13 cellular contexts compared by ENCODE assay signal in the genomic region with DNA sequence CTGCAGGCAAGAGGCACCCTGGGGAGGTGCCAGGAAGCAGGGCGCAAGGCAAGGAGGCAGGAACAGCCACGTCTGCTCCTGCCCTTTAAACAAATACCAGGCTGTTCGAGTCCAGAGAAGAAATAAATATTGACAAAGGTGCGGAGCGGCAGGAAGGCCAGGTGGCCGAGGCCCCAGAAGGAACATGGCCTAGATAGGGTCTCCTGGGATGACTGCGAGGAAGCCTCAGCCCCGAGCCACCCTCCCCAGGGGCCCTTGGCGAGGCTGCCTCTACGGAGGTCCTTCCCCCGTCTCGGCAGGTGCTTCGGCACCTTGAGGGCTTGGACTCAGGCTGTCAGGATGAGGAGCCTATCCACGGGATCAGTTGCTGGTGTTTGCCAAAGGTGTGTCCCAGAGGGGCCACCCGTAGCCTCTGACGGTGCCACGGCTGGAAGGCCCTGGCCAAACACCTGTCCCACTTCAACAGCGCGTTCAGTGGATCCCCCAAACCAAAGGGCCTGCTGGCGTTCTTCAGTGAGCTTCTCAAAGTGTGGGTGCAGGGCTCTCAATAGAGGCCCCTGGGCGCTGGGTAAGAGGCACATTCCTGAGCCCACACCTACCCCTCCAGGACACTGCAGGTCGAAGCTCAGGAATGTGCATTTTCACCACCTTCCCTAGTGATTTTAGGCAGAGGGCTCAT. TPM values are rescaled to one million over a fixed set of nuclear protein-coding genes. Genes with fewer than 3 reads are reported as not detected.
DNase-seq lines count a peak whose midpoint lies in the region; ATAC-seq and TF ChIP-seq lines count a peak whose summit lies in the region.
"Had no signal": no experiment of that assay in that cellular context is flagged by ENCODE, and none has a peak within 500 bp of the region (broad histone marks: within the 10 kb centered on the region; RNA-seq: fewer than 3 reads in every experiment).

No MANE protein-coding gene starts in this region.

- H3K36me3 ChIP-seq in gastroesophageal sphincter (no peaks in the 10 kb centered on the region), gastrocnemius medialis (no peaks in the 10 kb centered on the region)
- H3K36me3 ChIP-seq: brain microvascular endothelial cell had no signal

- H3K4me3 ChIP-seq in gastroesophageal sphincter (no peak overlapping the region), gastrocnemius medialis (no peak overlapping the region)

- peak; percentile 34 for DNase-seq in DMS79 (lab: John Stamatoyannopoulos, UW)
- DNase-seq in NCI-H2029 treated with DMSO at 0.1 percent for 48 hours (lab: John Stamatoyannopoulos, UW) = peak; percentile 29
- no peak for DNase-seq in gastrocnemius medialis
- DNase-seq in AG08396 (ENCODE audit: low spot score) = no peak
- DNase-seq in NK-92 treated with Interleukin-12 subunit alpha and Interleukin-12 subunit beta, amount 100 ng/mL, for 24 hours (lab: John Stamatoyannopoulos, UW) = no peak
- DNase-seq: activated naive CD4-positive, alpha-beta T cell treated with anti-CD3 and anti-CD28 coated beads, Interleukin-2, amount 10 ng/mL, durations not matched to agents 7 days and 5 days; brain microvascular endothelial cell; islet precursor cell; NCI-H2107 had no signal

- no peaks in the 10 kb centered on the region for H3K27me3 ChIP-seq in gastroesophageal sphincter
- H3K27me3 ChIP-seq in gastrocnemius medialis = no peaks in the 10 kb centered on the region
- H3K27me3 ChIP-seq: brain microvascular endothelial cell had no signal

- no peak for TF ChIP-seq POLR2A in gastroesophageal sphincter (IDR thresholded peaks at IDR 0.05)
- no peak for TF ChIP-seq POLR2A in gastrocnemius medialis (IDR thresholded peaks at IDR 0.05)

- H3K27ac ChIP-seq in gastroesophageal sphincter = peak overlapping the region in 3 of 4 donors; percentile 14 to 52 (median 39)
- H3K27ac ChIP-seq in gastrocnemius medialis = peak overlapping the region; percentile 40 to 68 (median 57)
- H3K27ac ChIP-seq: brain microvascular endothelial cell, KMS-11 had no signal

- TF ChIP-seq EP300 in gastroesophageal sphincter (IDR thresholded peaks at IDR 0.05) = no peak

- in situ Hi-C loops in gastrocnemius medialis (cut with MboI; ENCODE audit: low sequenced_read_pairs in 4 of 4) = loop anchor here in 2 of 4 donors (25.0 kb wide), 2 partner anchors 241 to 391 kb away; a partner anchor contains a TSS

- H3K9me3 ChIP-seq in gastroesophageal sphincter = peaks cover 0 to 5% (median 0%) of the 10 kb centered on the region in 3 donors
- H3K9me3 ChIP-seq in gastrocnemius medialis = no peaks in the 10 kb centered on the region

- TF ChIP-seq CTCF in gastroesophageal sphincter (IDR thresholded peaks at IDR 0.05) = no peak
- TF ChIP-seq CTCF in gastrocnemius medialis (IDR thresholded peaks at IDR 0.05 in 4 of 5, conservative IDR thresholded peaks at IDR 0.05 in 1 of 5) = no peak

- H3K4me1 ChIP-seq in gastroesophageal sphincter (peaks cover 0 to 5% (median 0%) of the 10 kb centered on the region in 3 donors), gastrocnemius medialis (peaks cover 8 to 20% of the 10 kb centered on the region in 2 donors)

- ATAC-seq in gastroesophageal sphincter (no peak), gastrocnemius medialis (no peak), GM21390 (IDR thresholded peaks at IDR 0.05; ENCODE audit: unreplicated experiment) (no peak), HG03354 (IDR thresholded peaks at IDR 0.05; ENCODE audit: poor library complexity, severe bottlenecking, unreplicated experiment) (no peak)

- intact Hi-C loops in gastrocnemius medialis (cut with DNase I; ENCODE audit: low total_unique reads) = no loop called here

- WGBS in gastroesophageal sphincter (ENCODE audit: low coverage in 1 of 2), 2 donors = 73 to 80% methylated on average over 1 to 3 of the region's 22 CpGs

RNA-seq across cellular contexts. Expression of a gene that starts 39.8 kb away (rescaled TPM):
- 10 to 100 TPM; 47.5 to 90.9 (median 70.2) TPM for total RNA-seq in gastroesophageal sphincter
- total RNA-seq in gastrocnemius medialis = 10 to 100 TPM; 49.8 to 88.8 (median 60.9) TPM

RNA-seq across cellular contexts. Expression of a gene that starts 40.0 kb away (rescaled TPM):
- total RNA-seq in gastroesophageal sphincter (10 to 100 TPM in 2 of 4 donors, 1 to 10 TPM in 2; 6.3 to 13.5 (median 9.9) TPM), gastrocnemius medialis (1 to 10 TPM; 5.2 to 9.1 (median 7.2) TPM)

Comparison
In these comparisons a context has a peak if more than half of its experiments do, and no peak if none do; other contexts are left out.
1. DNase-seq: peak in DMS79 (single experiment) and NCI-H2029 treated with DMSO at 0.1 percent for 48 hours (single experiment); none in gastrocnemius medialis (0 of 2), AG08396 (single experiment) and NK-92 treated with Interleukin-12 subunit alpha and Interleukin-12 subunit beta, amount 100 ng/mL, for 24 hours (single experiment).